ENCODE assay signal across 2 cellular contexts in the genomic region with DNA sequence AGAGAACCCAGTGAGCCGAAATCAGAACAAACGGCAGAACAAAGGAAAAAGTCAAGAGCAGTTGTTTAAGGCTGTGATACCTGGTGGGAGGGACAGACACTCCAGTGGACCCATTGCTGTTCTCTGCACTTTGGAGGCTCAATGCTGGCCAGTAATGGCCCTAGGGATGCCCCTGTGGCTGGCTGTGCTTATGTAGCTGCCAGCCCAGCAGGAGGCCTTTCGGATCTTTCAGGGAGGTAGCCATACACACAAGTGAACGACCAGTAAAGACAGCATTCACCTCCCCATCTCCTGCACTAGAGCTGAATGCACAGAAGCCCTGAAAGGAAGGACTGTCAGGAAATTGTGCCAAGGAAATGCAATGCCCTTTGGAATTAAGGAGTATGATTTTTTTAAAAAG.
TF ChIP-seq lines count a peak whose summit lies in the region.

No MANE protein-coding gene starts in this region.

TF ChIP-seq in GM23338, 12 proteins besides CTCF, POLR2A, EP300 and RAD21:
- TF ChIP-seq POLR2AphosphoS5 (IDR thresholded peaks at IDR 0.05; ENCODE audit: low read depth) (no peak), CREB1 (CRISPR knock-in tag; IDR thresholded peaks at IDR 0.05; ENCODE audit: low read depth) (no peak), EZH2phosphoT487 (IDR thresholded peaks at IDR 0.05; ENCODE audit: unreplicated experiment) (no peak), STAT1 (IDR thresholded peaks at IDR 0.05; ENCODE audit: unreplicated experiment) (no peak)
TF ChIP-seq in GM23338: peak in this region for 0.

TF ChIP-seq in IMR-90, 13 proteins besides CTCF, POLR2A, EP300 and RAD21:
- TF ChIP-seq CHD1 (IDR thresholded peaks at IDR 0.05; ENCODE audit: low read depth, low read length): no peak
- no peak for TF ChIP-seq MAFK (IDR thresholded peaks at IDR 0.05; ENCODE audit: low read depth, low read length)
- no peak for TF ChIP-seq MXI1 (IDR thresholded peaks at IDR 0.05; ENCODE audit: borderline replicate concordance, low read depth, low read length)
- TF ChIP-seq RCOR1 (IDR thresholded peaks at IDR 0.05; ENCODE audit: insufficient replicate concordance, low read length): no peak
- TF ChIP-seq, protein P1, sequence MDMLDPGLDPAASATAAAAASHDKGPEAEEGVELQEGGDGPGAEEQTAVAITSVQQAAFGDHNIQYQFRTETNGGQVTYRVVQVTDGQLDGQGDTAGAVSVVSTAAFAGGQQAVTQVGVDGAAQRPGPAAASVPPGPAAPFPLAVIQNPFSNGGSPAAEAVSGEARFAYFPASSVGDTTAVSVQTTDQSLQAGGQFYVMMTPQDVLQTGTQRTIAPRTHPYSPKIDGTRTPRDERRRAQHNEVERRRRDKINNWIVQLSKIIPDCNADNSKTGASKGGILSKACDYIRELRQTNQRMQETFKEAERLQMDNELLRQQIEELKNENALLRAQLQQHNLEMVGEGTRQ (IDR thresholded peaks at IDR 0.05; ENCODE audit: low read depth, low read length): no peak
- TF ChIP-seq BHLHE40 (IDR thresholded peaks at IDR 0.05; ENCODE audit: low read depth, low read length): no peak
- no peak for TF ChIP-seq NFE2L2 (IDR thresholded peaks at IDR 0.05; ENCODE audit: low read depth, low read length)
